32 cellular contexts compared by ENCODE assay signal in genomic region chr6:122352958-122353357, GRCh38.
"Had no signal": no experiment of that assay in that cellular context is flagged by ENCODE, and none has a peak within 500 bp of the region (broad histone marks: within the 10 kb centered on the region; RNA-seq: fewer than 3 reads in every experiment).

No MANE protein-coding gene starts in this region.

- H3K4me3 ChIP-seq: ascending aorta, cardiac muscle cell had no signal

- H3K9me3 ChIP-seq: ascending aorta had no signal

- FAIRE-seq: bronchial epithelial cell, TTC549 had no signal

- H3K27ac ChIP-seq: ascending aorta, cardiac muscle cell, WERI-Rb-1 had no signal

- DNase-seq: activated CD4-positive, alpha-beta memory T cell treated with anti-CD3 and anti-CD28 coated beads, Interleukin-2, amount 10 ng/mL, durations not matched to agents 7 days and 5 days; activated CD4-positive, alpha-beta T cell treated with anti-CD3 and anti-CD28 coated beads for 1 hour; activated CD4-positive, alpha-beta T cell treated with anti-CD3 and anti-CD28 coated beads for 36 hours; activated CD4-positive, alpha-beta T cell treated with anti-CD3 and anti-CD28 coated beads for 48 hours; activated CD4-positive, alpha-beta T cell treated with anti-CD3 and anti-CD28 coated beads, Interleukin-2, amount 10 ng/mL, durations not matched to agents 7 days and 5 days; activated CD4-positive, alpha-beta T cell treated with anti-CD3 and anti-CD28 coated beads, Interleukin-2, amount 50 U/mL, for 48 hours; activated CD4-positive, CD25-positive, alpha-beta regulatory T cell; activated CD8-positive, alpha-beta memory T cell treated with anti-CD3 and anti-CD28 coated beads for 24 hours; activated CD8-positive, alpha-beta memory T cell treated with anti-CD3 and anti-CD28 coated beads, Interleukin-2, amount 10 ng/mL, durations not matched to agents 7 days and 5 days; activated CD8-positive, alpha-beta memory T cell treated with anti-CD3 and anti-CD28 coated beads, Interleukin-2, amount 50 U/mL, for 48 hours; activated CD8-positive, alpha-beta T cell treated with anti-CD3 and anti-CD28 coated beads, Interleukin-2, amount 10 ng/mL, durations not matched to agents 7 days and 5 days; activated effector memory CD4-positive, alpha-beta T cell treated with Interleukin-2 at 50 U/mL for 16 hours; activated gamma-delta T cell; activated naive CD4-positive, alpha-beta T cell treated with anti-CD3 and anti-CD28 coated beads, Interleukin-2, amount 10 ng/mL, durations not matched to agents 7 days and 5 days; activated naive CD4-positive, alpha-beta T cell treated with Interleukin-2 at 50 U/mL for 16 hours; activated naive CD8-positive, alpha-beta T cell treated with anti-CD3 and anti-CD28 coated beads, Interleukin-2, amount 10 ng/mL, durations not matched to agents 7 days and 5 days; activated naive CD8-positive, alpha-beta T cell treated with anti-CD3 and anti-CD28 coated beads, Interleukin-2, amount 50 U/mL, for 24 hours; activated T-cell treated with anti-CD3 and anti-CD28 coated beads, Interleukin-2, amount 50 U/mL, for 24 hours; activated T-cell treated with anti-CD3 and anti-CD28 coated beads, Interleukin-2, amount 50 U/mL, for 48 hours; amygdala; anterior cingulate cortex; caudate nucleus; cerebellar nuclear complex; T-helper 2 cell; T-helper 9 cell; WERI-Rb-1 had no signal

- H3K36me3 ChIP-seq: ascending aorta, cardiac muscle cell, WERI-Rb-1 had no signal

- ATAC-seq: activated CD4-positive, alpha-beta T cell treated with anti-CD3 and anti-CD28 coated beads for 36 hours; activated CD4-positive, CD25-positive, alpha-beta regulatory T cell treated with anti-CD3 and anti-CD28 coated beads, Interleukin-2, amount 50 U/mL, for 24 hours; activated CD8-positive, alpha-beta memory T cell treated with anti-CD3 and anti-CD28 coated beads, Interleukin-2, amount 10 ng/mL, durations not matched to agents 7 days and 5 days; activated CD8-positive, alpha-beta T cell treated with anti-CD3 and anti-CD28 coated beads, Interleukin-2, amount 10 ng/mL, durations not matched to agents 7 days and 5 days; activated naive CD8-positive, alpha-beta T cell treated with anti-CD3 and anti-CD28 coated beads, Interleukin-2, amount 50 U/mL, for 24 hours; WTC11 had no signal

- H3K4me1 ChIP-seq: ascending aorta had no signal

- H3K27me3 ChIP-seq: ascending aorta, cardiac muscle cell had no signal
